ENCODE assay signal across 7 cellular contexts in the genomic region with DNA sequence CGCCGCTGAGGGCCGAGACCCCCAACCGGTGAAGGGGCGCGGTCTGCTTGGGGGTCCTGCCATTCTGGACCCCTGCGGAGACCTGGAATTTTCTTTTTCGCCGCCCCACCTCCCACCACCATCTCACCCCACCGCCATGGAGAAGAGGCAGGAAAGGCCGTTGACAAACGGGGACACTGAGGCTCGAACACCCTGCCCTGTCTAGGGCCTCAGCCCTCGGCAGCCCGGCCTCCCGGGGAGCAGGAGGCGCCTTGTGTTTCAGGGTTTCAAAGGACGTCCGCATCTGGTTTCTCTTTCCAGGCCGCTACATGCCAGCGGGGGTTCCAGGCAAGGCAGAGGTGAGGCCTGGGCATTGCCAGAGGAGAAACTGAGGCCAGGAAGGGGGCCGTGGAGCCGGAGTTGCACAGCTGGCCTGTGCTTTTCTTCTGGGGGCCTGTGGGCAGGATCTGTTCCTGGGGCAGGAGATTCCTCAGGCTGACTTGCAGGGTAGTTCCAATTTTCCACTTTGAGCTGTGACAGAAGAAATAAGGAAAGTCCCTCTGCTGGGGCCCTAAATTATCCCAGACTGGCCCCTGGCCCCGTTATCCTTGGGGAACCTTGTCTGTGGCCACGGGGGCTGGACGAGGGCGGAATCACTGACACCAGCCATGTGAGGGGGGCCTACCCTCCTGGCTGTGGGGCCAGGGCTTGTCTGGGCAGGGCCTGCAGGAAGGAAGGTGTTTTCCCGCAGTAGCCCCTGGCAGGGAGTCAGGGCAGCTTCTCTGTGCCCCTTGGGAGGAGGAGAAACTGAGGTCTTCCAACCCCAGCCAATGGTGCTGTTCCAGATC. TPM values are rescaled to one million over a fixed set of nuclear protein-coding genes. Genes with fewer than 3 reads are reported as not detected.
DNase-seq lines count a peak whose midpoint lies in the region; ATAC-seq and TF ChIP-seq lines count a peak whose summit lies in the region.

No MANE protein-coding gene starts in this region.

- H3K4me3 ChIP-seq in RWPE2 (ENCODE audit: severe bottlenecking) (peak overlapping the region; percentile 28), esophagus muscularis mucosa (peak overlapping the region; percentile 73 to 85 (median 78)), neural progenitor cell (peak overlapping the region; percentile 28)

- H3K36me3 ChIP-seq in RWPE2 (ENCODE audit: low read depth), result no peaks in the 10 kb centered on the region
- no peaks in the 10 kb centered on the region for H3K36me3 ChIP-seq in esophagus muscularis mucosa
- H3K36me3 ChIP-seq in neural progenitor cell, result no peaks in the 10 kb centered on the region

- H3K79me2 ChIP-seq in neural progenitor cell (ENCODE audit: low read depth), result no peaks in the 10 kb centered on the region

- no peak overlapping the region for H3K27ac Mint-ChIP-seq in neural progenitor cell

- no peak for TF ChIP-seq EP300 in esophagus muscularis mucosa (IDR thresholded peaks at IDR 0.05)

- intact Hi-C loops in esophagus muscularis mucosa (cut with DNase I), result no loop called here

- no peaks in the 10 kb centered on the region for H3K36me3 Mint-ChIP-seq in neural progenitor cell

- peak overlapping the region; percentile 55 for H3K4me3 Mint-ChIP-seq in neural progenitor cell

- no peak overlapping the region for H2AFZ ChIP-seq in neural progenitor cell (replicated peaks)

- peaks cover 7% of the 10 kb centered on the region for H4K20me1 ChIP-seq in neural progenitor cell (ENCODE audit: low read depth)

- no peak for TF ChIP-seq POLR2A in esophagus muscularis mucosa (IDR thresholded peaks at IDR 0.05; ENCODE audit: low read depth)

- ATAC-seq in GM21360 (IDR thresholded peaks at IDR 0.05; ENCODE audit: unreplicated experiment), result peak; percentile 4
- ATAC-seq in RWPE2 (ENCODE audit: low read depth), result no peak
- ATAC-seq in GM18858 (IDR thresholded peaks at IDR 0.05; ENCODE audit: unreplicated experiment), result no peak
- no peak for ATAC-seq in GM21390 (IDR thresholded peaks at IDR 0.05; ENCODE audit: unreplicated experiment)

- TF ChIP-seq CTCF in RWPE2 (IDR thresholded peaks at IDR 0.05; ENCODE audit: poor library complexity, severe bottlenecking) (no peak), esophagus muscularis mucosa (IDR thresholded peaks at IDR 0.05) (no peak), neural progenitor cell (IDR thresholded peaks at IDR 0.05) (no peak)

- H3K4me1 ChIP-seq in RWPE2 (ENCODE audit: insufficient read depth, poor library complexity, severe bottlenecking) (peaks cover 23% of the 10 kb centered on the region), esophagus muscularis mucosa (peaks cover 47 to 88% (median 88%) of the 10 kb centered on the region in 4 donors), neural progenitor cell (peaks cover 11% of the 10 kb centered on the region)

- H3K4me2 ChIP-seq in neural progenitor cell, result peak overlapping the region; percentile 67

- H3K27me3 ChIP-seq in RWPE2 (ENCODE audit: insufficient read depth, poor library complexity, severe bottlenecking) (no peaks in the 10 kb centered on the region), esophagus muscularis mucosa (no peaks in the 10 kb centered on the region), neural progenitor cell (no peaks in the 10 kb centered on the region)

- no peaks in the 10 kb centered on the region for H3K9me3 Mint-ChIP-seq in neural progenitor cell

- no peaks in the 10 kb centered on the region for H3K9me3 ChIP-seq in RWPE2 (ENCODE audit: severe bottlenecking)
- H3K9me3 ChIP-seq in esophagus muscularis mucosa, result no peaks in the 10 kb centered on the region
- no peaks in the 10 kb centered on the region for H3K9me3 ChIP-seq in neural progenitor cell (ENCODE audit: low read depth)

- peaks cover 21% of the 10 kb centered on the region for H3K4me1 Mint-ChIP-seq in neural progenitor cell

- H3K27ac ChIP-seq in RWPE2 (ENCODE audit: poor library complexity, severe bottlenecking), result peak overlapping the region; percentile 45
- peak overlapping the region; percentile 82 to 91 (median 88) for H3K27ac ChIP-seq in esophagus muscularis mucosa (replicated peaks in 1 of 4)
- H3K27ac ChIP-seq in neural progenitor cell, result no peak overlapping the region

- no peak overlapping the region for H3K9ac ChIP-seq in neural progenitor cell

- DNase-seq in RWPE2 (ENCODE audit: low spot score) (no peak), esophagus muscularis mucosa (ENCODE audit: extremely low spot score) (no peak), neural progenitor cell (ENCODE audit: low spot score) (no peak), SW 1271 (lab: John Stamatoyannopoulos, UW) (no peak)

- peaks cover 18% of the 10 kb centered on the region for H3F3A ChIP-seq in neural progenitor cell (ENCODE audit: low read depth)

- 7% methylated on average over 13 of the region's 28 CpGs for WGBS in esophagus muscularis mucosa

- peaks cover 6% of the 10 kb centered on the region for H3K27me3 Mint-ChIP-seq in neural progenitor cell (ENCODE audit: insufficient read depth, low read depth)

RNA-seq across cellular contexts. Expression of gene MICALL2, which starts 0.9 kb away (rescaled TPM):
- total RNA-seq in esophagus muscularis mucosa (10 to 100 TPM in 3 of 4 donors, 1 to 10 TPM in 1; 9.1 to 18.3 (median 14.6) TPM), neural progenitor cell (ENCODE audit: low replicate concordance) (6.0 and 22.7 TPM in 2 replicates)

RNA-seq across cellular contexts. Expression of gene INTS1, which starts 44.0 kb away (rescaled TPM):
- total RNA-seq in esophagus muscularis mucosa (10 to 100 TPM; 33.1 to 80.3 (median 48.0) TPM), neural progenitor cell (ENCODE audit: low replicate concordance) (16.5 and 76.7 TPM in 2 replicates)
